ENCODE assay signal across 8 cellular contexts in genomic region chr17:27651411-27652345, GRCh38. TPM values are rescaled to one million over a fixed set of nuclear protein-coding genes. Genes with fewer than 3 reads are reported as not detected.
DNase-seq lines count a peak whose midpoint lies in the region; ATAC-seq and TF ChIP-seq lines count a peak whose summit lies in the region.

No MANE protein-coding gene starts in this region.

- TF ChIP-seq CTCF in astrocyte of the cerebellum (IDR thresholded peaks at IDR 0.05; ENCODE audit: low read depth, low read length, missing control alignments), result peak; percentile 77

- H3K4me3 ChIP-seq in astrocyte of the cerebellum (ENCODE audit: low read depth, low read length), result no peak overlapping the region

- DNase-seq in Ammon's horn (ENCODE audit: low spot score), result peak; percentile 62
- peak; percentile 34 for DNase-seq in H4 (ENCODE audit: low spot score)
- DNase-seq in T1000 (lab: John Stamatoyannopoulos, UW), result peak; percentile 33
- peak; percentile 8 for DNase-seq in astrocyte of the cerebellum (ENCODE audit: low read depth)
- peak; percentile 63 for DNase-seq in inferior parietal cortex (ENCODE audit: extremely low spot score)
- DNase-seq in stimulated activated CD4-positive, alpha-beta T cell treated with anti-CD3 and anti-CD28 coated beads, Interleukin-2, amount 100 ng/mL, for 24 hours, result peak; percentile 77 to 81
- no peak for DNase-seq in amniotic stem cell (lab: John Stamatoyannopoulos, UW)

- in situ Hi-C loops in astrocyte of the cerebellum (cut with HindIII; ENCODE audit: low sequenced_read_pairs), result no loop called here

- no peak for ATAC-seq in HG03432 (IDR thresholded peaks at IDR 0.05; ENCODE audit: unreplicated experiment)

RNA-seq across cellular contexts. Expression of gene LGALS9, which starts 20.7 kb away (rescaled TPM):
- 6.6 and 10.8 TPM in 2 replicates for total RNA-seq in H4 (2014; rRNA removed; shearing (Covaris generic))
